24 cellular contexts compared by ENCODE assay signal in genomic region chr17:31231852-31232251, GRCh38.
DNase-seq lines count a peak whose midpoint lies in the region; ATAC-seq and FAIRE-seq lines count a peak whose summit lies in the region.
"Had no signal": no experiment of that assay in that cellular context is flagged by ENCODE, and none has a peak within 500 bp of the region (broad histone marks: within the 10 kb centered on the region; RNA-seq: fewer than 3 reads in every experiment).

No MANE protein-coding gene starts in this region.

- peaks cover 72% of the 10 kb centered on the region for H3K36me3 ChIP-seq in Karpas-422 (ENCODE audit: insufficient read depth, low read length)

- no peaks in the 10 kb centered on the region; the same call in 1 of the 2 replicates for H3K79me2 ChIP-seq in Karpas-422 (ENCODE audit: low read length)

- H4K20me1 ChIP-seq in Karpas-422 (ENCODE audit: insufficient read depth, low read depth, low read length): no peaks in the 10 kb centered on the region

- ATAC-seq in GM21515 (IDR thresholded peaks at IDR 0.05; ENCODE audit: unreplicated experiment): no peak
- ATAC-seq: A549, GM12878 had no signal

- peaks cover 9% of the 10 kb centered on the region for H3K4me1 ChIP-seq in Karpas-422 (ENCODE audit: low read length)
- H3K4me1 ChIP-seq: A549 had no signal

- H3K27ac ChIP-seq in Karpas-422 (ENCODE audit: low read length): peak overlapping the region; percentile 28; the same call in 1 of the 2 replicates
- H3K27ac ChIP-seq: 22Rv1, A549 had no signal

- H3K9me2 ChIP-seq in Karpas-422 (replicated peaks; ENCODE audit: insufficient read depth, low read length): no peaks in the 10 kb centered on the region

- no peak overlapping the region for H3K4me2 ChIP-seq in Karpas-422 (ENCODE audit: low read depth, low read length, poor library complexity, severe bottlenecking)
- H3K4me2 ChIP-seq: A549 had no signal

- intact Hi-C loops in posterior vena cava (cut with DNase I): no loop called here

- no peaks in the 10 kb centered on the region for H3K9me3 ChIP-seq in Karpas-422 (ENCODE audit: low read length)
- H3K9me3 ChIP-seq: A549 had no signal

- no peak overlapping the region for H2AFZ ChIP-seq in Karpas-422 (ENCODE audit: low read length)

- DNase-seq in NOMO-1 treated with DMSO at 0.1 percent for 48 hours (lab: John Stamatoyannopoulos, UW; ENCODE audit: unreplicated experiment): peak; percentile 17
- no peak for DNase-seq in NOMO-1 treated with dmso at 0.1 percent for 144 hours (lab: John Stamatoyannopoulos, UW; ENCODE audit: unreplicated experiment)
- peak; percentile 53 for DNase-seq in Karpas-422
- DNase-seq in frontal cortex (ENCODE audit: low spot score in 2 of 2): no peak
- no peak for DNase-seq in posterior vena cava (ENCODE audit: low spot score)
- DNase-seq in RCC 7860 (ENCODE audit: low spot score): no peak
- DNase-seq in NCI-H510A treated with DMSO at 0.1 percent for 48 hours (lab: John Stamatoyannopoulos, UW): no peak
- DNase-seq: ACHN; AML-193; C1 segment of cervical spinal cord; Calu3; CD4-positive, alpha-beta memory T cell; COR-L47; DMS53; DND-41; EL; GDM1; GOT3; H7; HCEC 1CT had no signal

- H3K9ac ChIP-seq in Karpas-422 (ENCODE audit: low read length): no peak overlapping the region

- H3K27me3 ChIP-seq in Karpas-422 (ENCODE audit: low read length): no peaks in the 10 kb centered on the region

- H3K4me3 ChIP-seq in Karpas-422 (ENCODE audit: low read length): no peak overlapping the region
- H3K4me3 ChIP-seq: A549, GM12878 had no signal

- peak; percentile 39 for FAIRE-seq in frontal cortex (lab: Jason Lieb, UNC)
- no peak for FAIRE-seq in RCC 7860 (lab: Jason Lieb, UNC)
- FAIRE-seq: GM12878 had no signal

Comparison
In these comparisons a context has a peak if more than half of its experiments do, and no peak if none do; other contexts are left out.
1. DNase-seq: peak in NOMO-1 treated with DMSO at 0.1 percent for 48 hours (single experiment) and Karpas-422 (single experiment); none in NOMO-1 treated with dmso at 0.1 percent for 144 hours (single experiment), frontal cortex (0 of 2), posterior vena cava (single experiment), RCC 7860 (single experiment) and NCI-H510A treated with DMSO at 0.1 percent for 48 hours (single experiment).